In the genomic region with DNA sequence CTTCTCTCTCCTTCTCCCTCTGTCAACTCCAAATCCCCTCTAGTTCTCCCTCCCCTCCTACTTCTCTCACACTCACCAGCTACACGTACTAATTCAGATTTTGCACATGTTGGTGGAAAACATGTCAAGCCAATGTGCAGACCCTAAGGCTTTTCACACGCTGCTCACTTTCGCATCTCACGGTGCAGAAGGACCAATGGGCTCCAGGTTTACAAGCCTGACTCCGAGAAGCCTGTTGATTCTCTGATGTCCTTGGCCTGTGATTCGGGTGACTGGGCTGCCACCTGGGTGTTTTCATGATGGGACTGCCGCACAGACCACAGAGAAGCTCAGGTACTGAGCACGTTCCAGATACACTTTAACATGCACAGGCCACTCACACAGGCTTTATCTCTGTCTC, we compare ENCODE assay signal across 12 cellular contexts. TPM values are rescaled to one million over a fixed set of nuclear protein-coding genes. Genes with fewer than 3 reads are reported as not detected.
A peak's percentile ranks its signal among the peaks of the same experiment; 100 is the strongest.
DNase-seq lines count a peak whose midpoint lies in the region; ATAC-seq and TF ChIP-seq lines count a peak whose summit lies in the region.
"Had no signal": no experiment of that assay in that cellular context is flagged by ENCODE, and none has a peak within 500 bp of the region (broad histone marks: within the 10 kb centered on the region; RNA-seq: fewer than 3 reads in every experiment).

No MANE protein-coding gene starts in this region.

- H4K20me1 ChIP-seq in neural progenitor cell (ENCODE audit: low read depth), result peaks cover 62% of the 10 kb centered on the region

- no peaks in the 10 kb centered on the region for H3K9me3 Mint-ChIP-seq in Calu3 (ENCODE audit: low read depth, unreplicated experiment)
- peaks cover 0 to 2% (median 0%) of the 10 kb centered on the region in 3 donors for H3K9me3 Mint-ChIP-seq in IgD-negative memory B cell
- H3K9me3 Mint-ChIP-seq in neural progenitor cell, result no peaks in the 10 kb centered on the region

- H3K4me1 Mint-ChIP-seq in Calu3 (ENCODE audit: low read depth, unreplicated experiment) (peaks cover 16% of the 10 kb centered on the region), IgD-negative memory B cell (peaks cover 6 to 14% (median 8%) of the 10 kb centered on the region in 3 donors), neural progenitor cell (peaks cover 12% of the 10 kb centered on the region)

- H3K36me3 ChIP-seq in esophagus muscularis mucosa (no peaks in the 10 kb centered on the region), neural progenitor cell (no peaks in the 10 kb centered on the region)
- H3K36me3 ChIP-seq: SJCRH30, vagina had no signal

- CTCF ChIA-PET in Calu3 (lab: Charles Lee), result interaction anchor here (0.6 to 1.9 kb wide), 5 partner anchors 9 to 599 kb away, joined by 4 to 11 read pairs (median 4); no protein-coding TSS in a partner anchor

- H3K27ac ChIP-seq in esophagus muscularis mucosa (replicated peaks in 1 of 4) (no peak overlapping the region), neural progenitor cell (no peak overlapping the region)
- H3K27ac ChIP-seq: SJCRH30 had no signal

- TF ChIP-seq CTCF in Calu3 (IDR thresholded peaks at IDR 0.05; ENCODE audit: unreplicated experiment), result no peak
- no peak for TF ChIP-seq CTCF in esophagus muscularis mucosa (IDR thresholded peaks at IDR 0.05)
- TF ChIP-seq CTCF in neural progenitor cell (IDR thresholded peaks at IDR 0.05), result no peak

- no TSS peak for BruUV-seq in Calu3 (replicated peaks; lab: Mats Ljungman, UMichigan)

- peak overlapping the region in 3 of 4 donors; percentile 44 to 48 (median 44) for H3K4me3 ChIP-seq in esophagus muscularis mucosa
- H3K4me3 ChIP-seq in neural progenitor cell, result peak overlapping the region; percentile 51
- H3K4me3 ChIP-seq: SJCRH30 had no signal

- peaks cover 3% of the 10 kb centered on the region for H3F3A ChIP-seq in neural progenitor cell (ENCODE audit: low read depth)

- H3K4me2 ChIP-seq in neural progenitor cell, result peak overlapping the region; percentile 93

- H3K79me2 ChIP-seq in neural progenitor cell (ENCODE audit: low read depth), result no peaks in the 10 kb centered on the region

- peaks cover 87% of the 10 kb centered on the region for H3K27me3 Mint-ChIP-seq in Calu3 (ENCODE audit: unreplicated experiment)
- peaks cover 47% of the 10 kb centered on the region for H3K27me3 Mint-ChIP-seq in IgD-negative memory B cell
- peaks cover 58% of the 10 kb centered on the region for H3K27me3 Mint-ChIP-seq in neural progenitor cell (ENCODE audit: insufficient read depth, low read depth)

- H3K9me3 ChIP-seq in esophagus muscularis mucosa (no peaks in the 10 kb centered on the region), neural progenitor cell (ENCODE audit: low read depth) (no peaks in the 10 kb centered on the region)
- H3K9me3 ChIP-seq: SJCRH30, vagina had no signal

- no peak overlapping the region for H3K27ac Mint-ChIP-seq in Calu3 (ENCODE audit: unreplicated experiment)
- peak overlapping the region in 1 of 3 donors; percentile 86 for H3K27ac Mint-ChIP-seq in IgD-negative memory B cell
- no peak overlapping the region for H3K27ac Mint-ChIP-seq in neural progenitor cell
- H3K27ac Mint-ChIP-seq: CD14-positive monocyte had no signal

- WGBS in esophagus muscularis mucosa, result 79% methylated on average over 8 of the region's 8 CpGs

- H3K4me3 Mint-ChIP-seq in Calu3 (ENCODE audit: low read depth, unreplicated experiment) (peak overlapping the region; percentile 20), IgD-negative memory B cell (peak overlapping the region in 3 of 4 donors; percentile 28 to 74 (median 54)), neural progenitor cell (peak overlapping the region; percentile 79)

- intact Hi-C loops in Calu3 (cut with micrococcal nuclease; ENCODE audit: unreplicated experiment) (no loop called here), esophagus muscularis mucosa (cut with DNase I) (no loop called here)

- peaks cover 15% of the 10 kb centered on the region for H3K36me3 Mint-ChIP-seq in Calu3 (ENCODE audit: insufficient read depth, unreplicated experiment)
- H3K36me3 Mint-ChIP-seq in IgD-negative memory B cell, result peaks cover 1% of the 10 kb centered on the region
- H3K36me3 Mint-ChIP-seq in neural progenitor cell, result no peaks in the 10 kb centered on the region

- H3K9ac ChIP-seq in neural progenitor cell, result no peak overlapping the region

- H2AFZ ChIP-seq in neural progenitor cell (replicated peaks), result no peak overlapping the region

- DNase-seq in Calu3 (no peak), esophagus muscularis mucosa (ENCODE audit: extremely low spot score) (no peak), neural progenitor cell (ENCODE audit: low spot score) (no peak), DMS 273 treated with DMSO at 0.1 percent for 48 hours (lab: John Stamatoyannopoulos, UW) (no peak), cortex of kidney (lab: John Stamatoyannopoulos, UW) (no peak)
- DNase-seq: dermis blood vessel endothelial cell; SJCRH30; stimulated activated CD4-positive, alpha-beta T cell treated with anti-CD3 and anti-CD28 coated beads, Interleukin-1b, Interleukin-23, amount 100 ng/mL, for 48 hours had no signal

- TF ChIP-seq POLR2A in esophagus muscularis mucosa (IDR thresholded peaks at IDR 0.05; ENCODE audit: low read depth) (no peak), GM18505 (IDR thresholded peaks at IDR 0.05; ENCODE audit: borderline replicate concordance, extremely low read depth, insufficient read depth, insufficient read length) (no peak)

- no peak for ATAC-seq in GM18505 (IDR thresholded peaks at IDR 0.05; ENCODE audit: unreplicated experiment)

- H3K27me3 ChIP-seq in esophagus muscularis mucosa (peaks cover 7 to 100% (median 59%) of the 10 kb centered on the region in 4 donors), neural progenitor cell (peaks cover 100% of the 10 kb centered on the region)
- H3K27me3 ChIP-seq: SJCRH30 had no signal

- no peak for TF ChIP-seq EP300 in esophagus muscularis mucosa (IDR thresholded peaks at IDR 0.05)

- peaks cover 29 to 37% (median 33%) of the 10 kb centered on the region in 4 donors for H3K4me1 ChIP-seq in esophagus muscularis mucosa
- peaks cover 26% of the 10 kb centered on the region for H3K4me1 ChIP-seq in neural progenitor cell
- H3K4me1 ChIP-seq: SJCRH30 had no signal

RNA-seq across cellular contexts. Expression of a gene that starts 3.7 kb away (rescaled TPM):
- total RNA-seq in Calu3 (2022), result 0.35 and 0.51 TPM in 2 replicates
- polyA plus RNA-seq in IgD-negative memory B cell, result not detected
- not detected for total RNA-seq in esophagus muscularis mucosa
- 0.09 TPM in 1 of 2 replicates, not detected in the other for total RNA-seq in neural progenitor cell (ENCODE audit: low replicate concordance)
- polyA plus RNA-seq: CD14-positive monocyte had no signal

RNA-seq across cellular contexts. Expression of a gene that starts 3.8 kb away (rescaled TPM):
- total RNA-seq in Calu3 (2022) (0.42 and 0.86 TPM in 2 replicates), esophagus muscularis mucosa (under 1 TPM in 2 of 4 donors, not detected in 2; 0.17 to 0.26 TPM), neural progenitor cell (ENCODE audit: low replicate concordance) (not detected in 2 replicates)
- not detected for polyA plus RNA-seq in IgD-negative memory B cell
- total RNA-seq: dermis blood vessel endothelial cell had no signal
- polyA plus RNA-seq: CD14-positive monocyte had no signal

RNA-seq across cellular contexts. Expression of a gene that starts 55.4 kb away (rescaled TPM):
- total RNA-seq in Calu3 (2022), result not detected in 2 replicates
- not detected for polyA plus RNA-seq in IgD-negative memory B cell
- not detected for total RNA-seq in esophagus muscularis mucosa
- not detected in 2 replicates for total RNA-seq in neural progenitor cell (ENCODE audit: low replicate concordance)
- total RNA-seq: dermis blood vessel endothelial cell, SJCRH30, vagina had no signal
- polyA plus RNA-seq: CD14-positive monocyte had no signal

Comparison
In these comparisons a context has a peak if more than half of its experiments do, and no peak if none do; other contexts are left out.
1. H3K4me3 Mint-ChIP-seq: peak in every context shown above with its lines; median percentile 79 in neural progenitor cell; 54 in IgD-negative memory B cell; 20 in Calu3.